In genomic region chr6:7439243-7439642, GRCh38 we compare ENCODE assay signal across 21 cellular contexts. TPM values are rescaled to one million over a fixed set of nuclear protein-coding genes. Genes with fewer than 3 reads are reported as not detected.
DNase-seq lines count a peak whose midpoint lies in the region; ATAC-seq, FAIRE-seq and TF ChIP-seq lines count a peak whose summit lies in the region.
"Had no signal": no experiment of that assay in that cellular context is flagged by ENCODE, and none has a peak within 500 bp of the region (broad histone marks: within the 10 kb centered on the region; RNA-seq: fewer than 3 reads in every experiment).

No MANE protein-coding gene starts in this region.

- peaks cover 7% of the 10 kb centered on the region for H3K4me1 ChIP-seq in astrocyte (ENCODE audit: insufficient read depth, low read length)
- no peaks in the 10 kb centered on the region for H3K4me1 ChIP-seq in ovary (ENCODE audit: insufficient read depth)
- H3K4me1 ChIP-seq: A549, HAP-1, stomach, uterus had no signal

- TF ChIP-seq POLR2A in ovary (IDR thresholded peaks at IDR 0.05) = no peak

- no peaks in the 10 kb centered on the region for H3K9me3 Mint-ChIP-seq in activated naive CD8-positive, alpha-beta T cell treated with anti-CD3 and anti-CD28 coated beads, Interleukin-2, amount 10 ng/mL, durations not matched to agents 7 days and 5 days
- peaks cover 4% of the 10 kb centered on the region for H3K9me3 Mint-ChIP-seq in activated naive CD8-positive, alpha-beta T cell treated with anti-CD3 and anti-CD28 coated beads, Interleukin-2, amount 50 U/mL, for 24 hours
- peaks cover 12% of the 10 kb centered on the region for H3K9me3 Mint-ChIP-seq in astrocyte (ENCODE audit: unreplicated experiment)
- H3K9me3 Mint-ChIP-seq in stimulated activated naive B cell treated with anti-CD40 and anti-IgM and Interleukin-4, amounts not matched to agents 10 μg/mL and 1 μg/mL and 100 μg/mL, for 72 hours = peaks cover 8 to 11% of the 10 kb centered on the region in 2 donors
- H3K9me3 Mint-ChIP-seq in immature natural killer cell = peaks cover 0 to 11% (median 0%) of the 10 kb centered on the region in 6 donors
- H3K9me3 Mint-ChIP-seq: activated T-helper 1 cell treated with anti-CD3 and anti-CD28 coated beads, Interleukin-12 subunit alpha, Interleukin-12 subunit beta, Interleukin-2, Interleukin-4 antibody, amounts not matched to agents 30 ng/mL and 10 ng/mL and 1 ng/mL, durations not matched to agents 14 hours and 24 hours and 36 hours had no signal

- no peaks in the 10 kb centered on the region for H3K9me3 ChIP-seq in astrocyte (ENCODE audit: insufficient read depth, low read depth, low read length)
- no peaks in the 10 kb centered on the region for H3K9me3 ChIP-seq in ovary
- H3K9me3 ChIP-seq: A549, HAP-1, uterus had no signal

- H3K36me3 ChIP-seq in astrocyte (ENCODE audit: insufficient read depth, low read length) (no peaks in the 10 kb centered on the region), ovary (no peaks in the 10 kb centered on the region)
- H3K36me3 ChIP-seq: HAP-1, stomach, uterus had no signal

- DNase-seq in activated naive CD8-positive, alpha-beta T cell treated with anti-CD3 and anti-CD28 coated beads, Interleukin-2, amount 10 ng/mL, durations not matched to agents 7 days and 5 days = no peak
- DNase-seq in activated naive CD8-positive, alpha-beta T cell treated with anti-CD3 and anti-CD28 coated beads, Interleukin-2, amount 50 U/mL, for 24 hours = no peak
- DNase-seq in NOMO-1 treated with dmso at 0.1 percent for 144 hours (lab: John Stamatoyannopoulos, UW; ENCODE audit: unreplicated experiment) (peak; percentile 60), astrocyte (ENCODE audit: low read depth) (no peak), ovary (no peak), immature natural killer cell (no peak)
- no peak for DNase-seq in stimulated activated naive B cell treated with anti-CD40 and anti-IgM and Interleukin-4, amounts not matched to agents 10 μg/mL and 1 μg/mL and 100 μg/mL, for 72 hours
- DNase-seq: activated CD8-positive, alpha-beta memory T cell treated with anti-CD3 and anti-CD28 coated beads for 24 hours; caudate nucleus; MM.1S; NCI-H2029 treated with DMSO at 0.1 percent for 48 hours; NCI-H526; stomach; T-cell; uterus had no signal

- FAIRE-seq in astrocyte (lab: Jason Lieb, UNC) = no peak
- FAIRE-seq: A549 had no signal

- ATAC-seq in activated naive CD8-positive, alpha-beta T cell treated with anti-CD3 and anti-CD28 coated beads, Interleukin-2, amount 10 ng/mL, durations not matched to agents 7 days and 5 days (ENCODE audit: low read depth) = no peak
- ATAC-seq in activated naive CD8-positive, alpha-beta T cell treated with anti-CD3 and anti-CD28 coated beads, Interleukin-2, amount 50 U/mL, for 24 hours = no peak
- ATAC-seq in stimulated activated naive B cell treated with anti-CD40 and anti-IgM and Interleukin-4, amounts not matched to agents 10 μg/mL and 1 μg/mL and 100 μg/mL, for 72 hours (replicated peaks) = peak; percentile 71 to 86
- no peak for ATAC-seq in GM19328 (IDR thresholded peaks at IDR 0.05; ENCODE audit: unreplicated experiment)
- ATAC-seq: A549, T-cell, WTC11 had no signal

- intact Hi-C loops in ovary (cut with DNase I) = no loop called here

- H3K4me3 Mint-ChIP-seq in activated naive CD8-positive, alpha-beta T cell treated with anti-CD3 and anti-CD28 coated beads, Interleukin-2, amount 10 ng/mL, durations not matched to agents 7 days and 5 days = peak overlapping the region; percentile 56
- H3K4me3 Mint-ChIP-seq in activated naive CD8-positive, alpha-beta T cell treated with anti-CD3 and anti-CD28 coated beads, Interleukin-2, amount 50 U/mL, for 24 hours = no peak overlapping the region
- H3K4me3 Mint-ChIP-seq in astrocyte (ENCODE audit: unreplicated experiment) = peak overlapping the region; percentile 4
- peak overlapping the region in 1 of 2 donors; percentile 67 for H3K4me3 Mint-ChIP-seq in stimulated activated naive B cell treated with anti-CD40 and anti-IgM and Interleukin-4, amounts not matched to agents 10 μg/mL and 1 μg/mL and 100 μg/mL, for 72 hours
- H3K4me3 Mint-ChIP-seq in immature natural killer cell = peak overlapping the region in 1 of 5 donors; percentile 36
- H3K4me3 Mint-ChIP-seq: activated T-helper 1 cell treated with anti-CD3 and anti-CD28 coated beads, Interleukin-12 subunit alpha, Interleukin-12 subunit beta, Interleukin-2, Interleukin-4 antibody, amounts not matched to agents 30 ng/mL and 10 ng/mL and 1 ng/mL, durations not matched to agents 14 hours and 24 hours and 36 hours; T-cell; WTC11 had no signal

- no peak overlapping the region for H2AFZ ChIP-seq in astrocyte (ENCODE audit: low read depth, low read length)

- no peak for TF ChIP-seq EP300 in ovary (IDR thresholded peaks at IDR 0.05)

- no peak overlapping the region for H3K27ac ChIP-seq in astrocyte (ENCODE audit: low read depth, low read length)
- no peak overlapping the region for H3K27ac ChIP-seq in ovary
- H3K27ac ChIP-seq: A549, stomach, uterus had no signal

- no peaks in the 10 kb centered on the region for H3K36me3 Mint-ChIP-seq in activated naive CD8-positive, alpha-beta T cell treated with anti-CD3 and anti-CD28 coated beads, Interleukin-2, amount 10 ng/mL, durations not matched to agents 7 days and 5 days
- no peaks in the 10 kb centered on the region for H3K36me3 Mint-ChIP-seq in activated naive CD8-positive, alpha-beta T cell treated with anti-CD3 and anti-CD28 coated beads, Interleukin-2, amount 50 U/mL, for 24 hours (ENCODE audit: low read depth)
- H3K36me3 Mint-ChIP-seq in astrocyte (ENCODE audit: low read depth, unreplicated experiment) (no peaks in the 10 kb centered on the region), immature natural killer cell (peaks cover 0 to 4% (median 0%) of the 10 kb centered on the region in 3 donors)
- peaks cover 5 to 10% of the 10 kb centered on the region in 2 donors for H3K36me3 Mint-ChIP-seq in stimulated activated naive B cell treated with anti-CD40 and anti-IgM and Interleukin-4, amounts not matched to agents 10 μg/mL and 1 μg/mL and 100 μg/mL, for 72 hours

- 87 to 99% (median 93%) methylated on average over 2 of the region's 2 CpGs for WGBS in ovary, 3 donors

- no peak overlapping the region for H3K27ac Mint-ChIP-seq in activated naive CD8-positive, alpha-beta T cell treated with anti-CD3 and anti-CD28 coated beads, Interleukin-2, amount 10 ng/mL, durations not matched to agents 7 days and 5 days
- H3K27ac Mint-ChIP-seq in activated naive CD8-positive, alpha-beta T cell treated with anti-CD3 and anti-CD28 coated beads, Interleukin-2, amount 50 U/mL, for 24 hours = no peak overlapping the region
- H3K27ac Mint-ChIP-seq in astrocyte (ENCODE audit: unreplicated experiment) (no peak overlapping the region), immature natural killer cell (peak overlapping the region in 1 of 6 donors; percentile 4)
- no peak overlapping the region for H3K27ac Mint-ChIP-seq in stimulated activated naive B cell treated with anti-CD40 and anti-IgM and Interleukin-4, amounts not matched to agents 10 μg/mL and 1 μg/mL and 100 μg/mL, for 72 hours
- H3K27ac Mint-ChIP-seq: activated T-helper 1 cell treated with anti-CD3 and anti-CD28 coated beads, Interleukin-12 subunit alpha, Interleukin-12 subunit beta, Interleukin-2, Interleukin-4 antibody, amounts not matched to agents 30 ng/mL and 10 ng/mL and 1 ng/mL, durations not matched to agents 14 hours and 24 hours and 36 hours; WTC11 had no signal

- peaks cover 15% of the 10 kb centered on the region for H3K4me1 Mint-ChIP-seq in activated naive CD8-positive, alpha-beta T cell treated with anti-CD3 and anti-CD28 coated beads, Interleukin-2, amount 10 ng/mL, durations not matched to agents 7 days and 5 days
- H3K4me1 Mint-ChIP-seq in activated naive CD8-positive, alpha-beta T cell treated with anti-CD3 and anti-CD28 coated beads, Interleukin-2, amount 50 U/mL, for 24 hours = peaks cover 14% of the 10 kb centered on the region
- peaks cover 8% of the 10 kb centered on the region for H3K4me1 Mint-ChIP-seq in astrocyte (ENCODE audit: low read depth, unreplicated experiment)
- H3K4me1 Mint-ChIP-seq in stimulated activated naive B cell treated with anti-CD40 and anti-IgM and Interleukin-4, amounts not matched to agents 10 μg/mL and 1 μg/mL and 100 μg/mL, for 72 hours = peaks cover 11 to 37% of the 10 kb centered on the region in 2 donors
- peaks cover 11 to 17% of the 10 kb centered on the region in 2 donors for H3K4me1 Mint-ChIP-seq in immature natural killer cell
- H3K4me1 Mint-ChIP-seq: WTC11 had no signal

- H3K79me2 ChIP-seq in astrocyte (ENCODE audit: insufficient read depth, low read length) = no peaks in the 10 kb centered on the region

- no peak overlapping the region for H3K4me2 ChIP-seq in astrocyte (ENCODE audit: low read length)
- H3K4me2 ChIP-seq: A549 had no signal

- POLR2A ChIA-PET in activated naive CD8-positive, alpha-beta T cell treated with anti-CD3 and anti-CD28 coated beads, Interleukin-2, amount 10 ng/mL, durations not matched to agents 7 days and 5 days (lab: Charles Lee) = no interaction called here

- peaks cover 10% of the 10 kb centered on the region for H3K27me3 Mint-ChIP-seq in activated naive CD8-positive, alpha-beta T cell treated with anti-CD3 and anti-CD28 coated beads, Interleukin-2, amount 10 ng/mL, durations not matched to agents 7 days and 5 days
- H3K27me3 Mint-ChIP-seq in activated naive CD8-positive, alpha-beta T cell treated with anti-CD3 and anti-CD28 coated beads, Interleukin-2, amount 50 U/mL, for 24 hours = no peaks in the 10 kb centered on the region
- H3K27me3 Mint-ChIP-seq in astrocyte (ENCODE audit: low read depth, unreplicated experiment) (no peaks in the 10 kb centered on the region), immature natural killer cell (ENCODE audit: low read depth in 3 of 3) (peaks cover 0 to 5% (median 2%) of the 10 kb centered on the region in 3 donors)
- peaks cover 0 to 9% of the 10 kb centered on the region in 2 donors for H3K27me3 Mint-ChIP-seq in stimulated activated naive B cell treated with anti-CD40 and anti-IgM and Interleukin-4, amounts not matched to agents 10 μg/mL and 1 μg/mL and 100 μg/mL, for 72 hours
- H3K27me3 Mint-ChIP-seq: T-cell had no signal

- TF ChIP-seq CTCF in astrocyte (IDR thresholded peaks at IDR 0.05; ENCODE audit: insufficient read depth, low read depth, low read length) (no peak), ovary (IDR thresholded peaks at IDR 0.05) (no peak)

- H3K27me3 ChIP-seq in astrocyte (ENCODE audit: insufficient read depth, low read length) (no peaks in the 10 kb centered on the region), ovary (no peaks in the 10 kb centered on the region)
- H3K27me3 ChIP-seq: uterus had no signal

- H3K4me3 ChIP-seq in astrocyte (ENCODE audit: insufficient read depth, low read depth, low read length) (no peak overlapping the region), ovary (no peak overlapping the region)
- H3K4me3 ChIP-seq: A549, HAP-1, stomach, uterus had no signal

- H3K9ac ChIP-seq in astrocyte (ENCODE audit: low read length) = no peak overlapping the region

- H4K20me1 ChIP-seq in astrocyte (ENCODE audit: insufficient read depth, low read length) = no peaks in the 10 kb centered on the region

RNA-seq across cellular contexts. Expression of gene RIOK1, which starts 49.6 kb away (rescaled TPM):
- 10 to 100 TPM; 29.6 to 31.1 TPM for total RNA-seq in activated naive CD8-positive, alpha-beta T cell treated with anti-CD3 and anti-CD28 coated beads, Interleukin-2, amount 10 ng/mL, durations not matched to agents 7 days and 5 days
- total RNA-seq in astrocyte = 16.7 and 18.3 TPM in 2 replicates
- total RNA-seq in ovary = 10 to 100 TPM; 11.2 to 33.2 (median 18.5) TPM
- 10 to 100 TPM; 11.7 to 17.3 TPM for polyA plus RNA-seq in ovary
- polyA plus RNA-seq in immature natural killer cell = 10 to 100 TPM; 14.0 to 23.7 (median 15.6) TPM

RNA-seq across cellular contexts. Expression of gene CAGE1, which starts 49.7 kb away (rescaled TPM):
- under 1 TPM; 0.17 to 0.20 TPM for total RNA-seq in activated naive CD8-positive, alpha-beta T cell treated with anti-CD3 and anti-CD28 coated beads, Interleukin-2, amount 10 ng/mL, durations not matched to agents 7 days and 5 days
- total RNA-seq in astrocyte = 0.10 and 0.30 TPM in 2 replicates
- not detected for total RNA-seq in ovary
- not detected for polyA plus RNA-seq in ovary
- polyA plus RNA-seq in immature natural killer cell = under 1 TPM in 1 of 3 donors, not detected in 2; 0.21 TPM
- total RNA-seq: stomach had no signal
- polyA plus RNA-seq: adipose tissue, stomach had no signal

Comparison
In these comparisons a context has a peak if more than half of its experiments do, and no peak if none do; other contexts are left out.
1. ATAC-seq: peak in stimulated activated naive B cell treated with anti-CD40 and anti-IgM and Interleukin-4, amounts not matched to agents 10 μg/mL and 1 μg/mL and 100 μg/mL, for 72 hours (2 of 2); none in activated naive CD8-positive, alpha-beta T cell treated with anti-CD3 and anti-CD28 coated beads, Interleukin-2, amount 10 ng/mL, durations not matched to agents 7 days and 5 days (single experiment), activated naive CD8-positive, alpha-beta T cell treated with anti-CD3 and anti-CD28 coated beads, Interleukin-2, amount 50 U/mL, for 24 hours (single experiment) and GM19328 (single experiment).